ENCODE assay signal across 15 cellular contexts in the genomic region with DNA sequence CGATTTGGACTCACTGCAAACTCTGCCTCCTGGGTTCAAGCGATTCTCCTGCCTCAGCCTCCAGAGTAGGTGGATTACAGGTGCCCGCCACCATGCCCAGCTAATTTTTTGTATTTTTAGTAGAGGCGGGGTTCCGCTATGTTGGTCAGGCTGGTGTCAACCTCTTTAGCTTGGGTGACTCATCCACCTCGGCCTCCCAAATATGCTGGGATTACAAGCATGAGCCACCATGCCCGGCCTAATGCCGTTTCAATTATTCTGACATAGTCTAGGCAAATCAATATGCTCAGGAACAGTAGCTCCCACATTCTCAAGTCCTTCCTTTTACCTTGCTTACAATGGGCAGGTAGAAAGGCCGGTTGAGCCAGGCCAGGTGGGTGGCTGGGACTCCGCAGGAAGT.
"Had no signal": no experiment of that assay in that cellular context is flagged by ENCODE, and none has a peak within 500 bp of the region (broad histone marks: within the 10 kb centered on the region; RNA-seq: fewer than 3 reads in every experiment).

No MANE protein-coding gene starts in this region.

- H3K27me3 ChIP-seq: gastroesophageal sphincter, neutrophil, tibial nerve had no signal

- DNase-seq: activated CD4-positive, CD25-positive, alpha-beta regulatory T cell treated with anti-CD3 and anti-CD28 coated beads, Interleukin-2, amount 50 U/mL, for 72 hours; activated naive CD4-positive, alpha-beta T cell treated with Interleukin-2 at 50 U/mL for 16 hours; aorta; erythroblast; natural killer cell; stimulated activated CD4-positive, alpha-beta T cell treated with anti-CD3 and anti-CD28 coated beads, Interleukin-15, amount 100 ng/mL, for 24 hours; stimulated activated CD4-positive, alpha-beta T cell treated with anti-CD3 and anti-CD28 coated beads, Interleukin-4, amount 100 ng/mL, for 1 hour; stimulated activated naive B cell treated with anti-CD40 and anti-IgM and Interleukin-4, amounts not matched to agents 10 μg/mL and 1 μg/mL and 100 μg/mL, for 72 hours; substantia nigra had no signal

- H3K9me3 ChIP-seq: gastroesophageal sphincter, neutrophil, tibial nerve had no signal

- H3K27ac ChIP-seq: gastroesophageal sphincter, neutrophil, parathyroid adenoma, skin epidermis, tibial nerve had no signal

- H3K36me3 ChIP-seq: gastroesophageal sphincter, neutrophil, tibial nerve had no signal

- H3K4me3 ChIP-seq: gastroesophageal sphincter, skin epidermis, tibial nerve had no signal

- H3K4me1 ChIP-seq: gastroesophageal sphincter had no signal

- ATAC-seq: gastroesophageal sphincter; left lobe of liver; natural killer cell; stimulated activated naive B cell treated with anti-CD40 and anti-IgM and Interleukin-4, amounts not matched to agents 10 μg/mL and 1 μg/mL and 100 μg/mL, for 72 hours had no signal
